In the genomic region with DNA sequence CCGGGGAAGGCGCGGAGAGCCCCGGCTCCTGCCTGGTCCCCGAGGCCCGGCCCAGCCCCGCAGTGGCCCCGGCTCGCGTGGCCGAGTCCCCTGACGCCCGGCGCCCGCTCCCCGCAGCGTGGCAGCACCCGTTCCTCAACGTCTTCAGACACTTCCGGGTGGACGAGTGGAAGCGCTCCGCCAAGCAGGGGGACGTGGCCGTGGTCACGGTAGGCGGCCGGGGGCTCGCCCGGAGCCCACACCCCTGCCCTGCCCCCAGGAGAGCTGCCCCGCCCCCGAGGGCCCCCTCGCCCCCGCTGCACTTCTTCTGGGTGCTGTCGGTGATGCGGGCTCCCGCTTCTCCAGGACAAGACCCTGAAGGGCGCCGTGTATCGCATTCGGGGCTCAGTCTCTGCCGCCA, we compare ENCODE assay signal across 8 cellular contexts. TPM values are rescaled to one million over a fixed set of nuclear protein-coding genes. Genes with fewer than 3 reads are reported as not detected.
DNase-seq lines count a peak whose midpoint lies in the region; ATAC-seq and TF ChIP-seq lines count a peak whose summit lies in the region.

No MANE protein-coding gene starts in this region.

- no peak overlapping the region for H2BK20ac ChIP-seq in IMR-90 (ENCODE audit: low read depth, low read length)

- intact Hi-C loops in IMR-90 (cut with micrococcal nuclease), result no loop called here
- intact Hi-C loops in body of pancreas (cut with DNase I), result no loop called here

- peaks cover 15% of the 10 kb centered on the region for H3K9me1 ChIP-seq in IMR-90 (ENCODE audit: insufficient read depth, low read length)

- no peak overlapping the region for H4K91ac ChIP-seq in IMR-90 (ENCODE audit: insufficient read depth, low read depth, low read length)

- H3K4ac ChIP-seq in IMR-90 (ENCODE audit: low read depth, low read length) (peak overlapping the region; percentile 75; the same call in 1 of the 2 replicates), mesendoderm (ENCODE audit: low read depth, low read length) (peak overlapping the region; percentile 11)

- H2BK120ac ChIP-seq in IMR-90 (ENCODE audit: low read depth, low read length) (no peak overlapping the region), mesendoderm (ENCODE audit: low read depth, low read length) (no peak overlapping the region)

- 0% methylated on average over 31 of the region's 42 CpGs; no CpG with 5 or more reads in 1 of the 2 experiments for WGBS in IMR-90 (ENCODE audit: extremely low coverage in 2 of 2, insufficient read length in 1 of 2), 2 experiments
- WGBS in body of pancreas, 2 donors, result 4 to 21% methylated on average over 8 to 41 of the region's 42 CpGs
- WGBS in mesendoderm (ENCODE audit: extremely low coverage, insufficient coverage, low lambda C conversion rate), result no CpG with 5 or more reads among the region's 42 CpGs

- H2AK5ac ChIP-seq in IMR-90 (ENCODE audit: low read depth, low read length), result 0 out of 2 replicates have a peak overlapping the region, but pooled peaks have one; percentile 50
- H2AK5ac ChIP-seq in mesendoderm (ENCODE audit: low read length), result no peak overlapping the region

- peak overlapping the region; percentile 59 for H3K4me3 ChIP-seq in IMR-90 (ENCODE audit: insufficient read depth, low read depth, low read length)
- H3K4me3 ChIP-seq in body of pancreas, result peak overlapping the region; percentile 37 to 70
- peak overlapping the region; percentile 43 for H3K4me3 ChIP-seq in mesendoderm (ENCODE audit: low read length)

- ATAC-seq in GM18519 (IDR thresholded peaks at IDR 0.05; ENCODE audit: low FRiP score, unreplicated experiment) (peak; percentile 7), IMR-90 (ENCODE audit: low read depth) (peak; percentile 30), body of pancreas (no peak), GM19395 (IDR thresholded peaks at IDR 0.05; ENCODE audit: unreplicated experiment) (no peak)

- in situ Hi-C loops in IMR-90 (cut with MboI; ENCODE audit: low sequenced_read_pairs), result loop anchor here (10.0 kb wide), 1 partner anchor 255 kb away; the partner anchor contains the start of gene NME4

- peaks cover 10 to 42% of the 10 kb centered on the region in 2 experiments; a peak in 3 of 4 replicates for H3K79me1 ChIP-seq in IMR-90 (ENCODE audit: low read depth in 1 of 2, low read length in 2 of 2)
- no peaks in the 10 kb centered on the region for H3K79me1 ChIP-seq in mesendoderm (ENCODE audit: low read length)

- peak overlapping the region; percentile 70 for H3K9ac ChIP-seq in IMR-90 (ENCODE audit: low read depth, low read length)
- peak overlapping the region; percentile 80 for H3K9ac ChIP-seq in mesendoderm (ENCODE audit: low read length)

- H3K14ac ChIP-seq in IMR-90 (replicated peaks; ENCODE audit: low read depth, low read length), result 0 out of 2 replicates have a peak overlapping the region, but pooled peaks have one; percentile 66

- H3K18ac ChIP-seq in IMR-90 (ENCODE audit: low read depth, low read length) (no peak overlapping the region), mesendoderm (ENCODE audit: low read length) (peak overlapping the region; percentile 8)

- H3K27ac ChIP-seq in 22Rv1 (peak overlapping the region; percentile 96), IMR-90 (ENCODE audit: insufficient read depth, low read length) (peak overlapping the region; percentile 46; the same call in 1 of the 2 replicates), body of pancreas (peak overlapping the region in 3 of 4 donors; percentile 95 to 96 (median 95)), mesendoderm (ENCODE audit: low read depth, low read length) (no peak overlapping the region)

- no peaks in the 10 kb centered on the region for H3K79me2 ChIP-seq in mesendoderm (ENCODE audit: control insufficient read depth, insufficient read depth, low read length)

- TF ChIP-seq POLR2A in IMR-90 (IDR thresholded peaks at IDR 0.05; ENCODE audit: low read depth, low read length), result no peak
- TF ChIP-seq POLR2A in body of pancreas (IDR thresholded peaks at IDR 0.05), result no peak

- no peak overlapping the region for H2BK5ac ChIP-seq in IMR-90 (ENCODE audit: low read depth, low read length, poor library complexity, severe bottlenecking)
- no peak overlapping the region for H2BK5ac ChIP-seq in mesendoderm (ENCODE audit: low read length)

- 0 out of 2 replicates have a peak overlapping the region, but pooled peaks have one; percentile 68 for H4K5ac ChIP-seq in IMR-90 (ENCODE audit: low read depth, low read length)
- H4K5ac ChIP-seq in mesendoderm (ENCODE audit: low read length), result no peak overlapping the region

- POLR2A ChIA-PET in IMR-90 (lab: Charles Lee; ENCODE audit: unreplicated experiment), result no interaction called here

- TF ChIP-seq CTCF in 22Rv1 (IDR thresholded peaks at IDR 0.05) (no peak), IMR-90 (conservative IDR thresholded peaks at IDR 0.05; ENCODE audit: low read depth, low read length) (no peak), body of pancreas (IDR thresholded peaks at IDR 0.05) (no peak)

- no peaks in the 10 kb centered on the region for H4K20me1 ChIP-seq in IMR-90 (ENCODE audit: insufficient read depth, low read length)

- no peak for DNase-seq in IMR-90
- DNase-seq in body of pancreas, result no peak
- DNase-seq in mesendoderm, result no peak
- DNase-seq in mucosa of gallbladder (ENCODE audit: low spot score), result no peak
- DNase-seq in ureter (ENCODE audit: low spot score), result no peak

- H3K56ac ChIP-seq in IMR-90 (ENCODE audit: extremely low read depth, insufficient read depth, low read length) (no peak overlapping the region), mesendoderm (ENCODE audit: low read length) (peak overlapping the region; percentile 83)

- H3K23ac ChIP-seq in IMR-90 (ENCODE audit: low read depth, low read length) (no peak overlapping the region), mesendoderm (ENCODE audit: low read length) (no peak overlapping the region)

- dilution Hi-C loops in IMR-90 (cut with HindIII; ENCODE audit: low sequenced_read_pairs, unreplicated experiment), result no loop called here

- H3K9me3 ChIP-seq in IMR-90 (ENCODE audit: control insufficient read depth, insufficient read depth, low read length), result no peaks in the 10 kb centered on the region
- no peaks in the 10 kb centered on the region for H3K9me3 ChIP-seq in body of pancreas

- no peak for TF ChIP-seq RAD21 in IMR-90 (IDR thresholded peaks at IDR 0.05; ENCODE audit: low read length)

- no peaks in the 10 kb centered on the region for H3K27me3 ChIP-seq in IMR-90 (ENCODE audit: control insufficient read depth, insufficient read depth, low read length)
- no peaks in the 10 kb centered on the region for H3K27me3 ChIP-seq in body of pancreas
- H3K27me3 ChIP-seq in mesendoderm (ENCODE audit: insufficient read depth, low read length, poor library complexity), result no peaks in the 10 kb centered on the region

- no TSS peak for BruUV-seq in IMR-90 (replicated peaks; lab: Mats Ljungman, UMichigan)

- peak overlapping the region; percentile 98 for H2AK9ac ChIP-seq in IMR-90 (replicated peaks; ENCODE audit: low read depth, low read length, poor library complexity)

- peaks cover 14% of the 10 kb centered on the region for H3K4me1 ChIP-seq in IMR-90 (ENCODE audit: control insufficient read depth, insufficient read depth, low read length)
- peaks cover 58% of the 10 kb centered on the region for H3K4me1 ChIP-seq in body of pancreas
- no peaks in the 10 kb centered on the region for H3K4me1 ChIP-seq in mesendoderm (ENCODE audit: control insufficient read depth, low read depth, low read length)

- H2AFZ ChIP-seq in IMR-90 (replicated peaks; ENCODE audit: low read length, poor library complexity), result peak overlapping the region; percentile 96

- peak overlapping the region; percentile 77 for H3K4me2 ChIP-seq in IMR-90 (ENCODE audit: low read depth, low read length)
- H3K4me2 ChIP-seq in mesendoderm (ENCODE audit: low read length), result peak overlapping the region; percentile 67

- H4K8ac ChIP-seq in IMR-90 (ENCODE audit: low read depth in 2 of 2, low read length in 2 of 2) (peak overlapping the region in 1 of 2 experiments; percentile 77; a peak in 1 of 4 replicates), mesendoderm (ENCODE audit: low read depth, low read length) (peak overlapping the region; percentile 16)

- CTCF ChIA-PET in IMR-90 (lab: Yijun Ruan, JAX), result no interaction called here

- H3K36me3 ChIP-seq in IMR-90 (ENCODE audit: control insufficient read depth, insufficient read depth, low read length) (peaks cover 3% of the 10 kb centered on the region; the same call in 1 of the 2 replicates), body of pancreas (replicated peaks in 1 of 2; ENCODE audit: insufficient read depth in 1 of 2, low read depth in 2 of 2) (no peaks in the 10 kb centered on the region), mesendoderm (ENCODE audit: control insufficient read depth, insufficient read depth, low read length) (no peaks in the 10 kb centered on the region)

- H2BK15ac ChIP-seq in IMR-90 (ENCODE audit: low read depth, low read length) (no peak overlapping the region), mesendoderm (replicated peaks; ENCODE audit: low read depth) (no peak overlapping the region)

RNA-seq across cellular contexts. Expression of gene WDR90, which starts 0.5 kb away (rescaled TPM):
- 1.4 and 1.7 TPM in 2 replicates for total RNA-seq in IMR-90 (2012; rRNA removed)
- 18.7 and 21.7 TPM in 2 replicates for polyA plus RNA-seq in IMR-90 (2012; rRNA removed)
- polyA plus RNA-seq in IMR-90 (2012; cell fraction: cytosol; rRNA removed), result 7.5 and 8.1 TPM in 2 replicates
- polyA plus RNA-seq in IMR-90 (2012; cell fraction: nucleus; rRNA removed; ENCODE audit: low replicate concordance), result 118 and 402 TPM in 2 replicates
- 100 to 1,000 TPM in 1 of 2 donors, 10 to 100 TPM in 1; 15.8 to 111 TPM for total RNA-seq in body of pancreas
- polyA plus RNA-seq in mesendoderm (2013, experiment 1 of 2), result 17.0 TPM
- polyA plus RNA-seq in mesendoderm (2013, experiment 2 of 2), result 19.7 TPM
- total RNA-seq in mucosa of gallbladder, result 62.4 TPM
- total RNA-seq in ureter, result 53.3 TPM

RNA-seq across cellular contexts. Expression of gene MCRIP2, which starts 8.0 kb away (rescaled TPM):
- total RNA-seq in IMR-90 (2012; rRNA removed) (6.3 and 8.6 TPM in 2 replicates), body of pancreas (10 to 100 TPM; 41.2 to 47.5 TPM), mucosa of gallbladder (67.6 TPM), ureter (40.4 TPM)
- 19.6 and 27.9 TPM in 2 replicates for polyA plus RNA-seq in IMR-90 (2012; rRNA removed)
- 25.3 and 26.7 TPM in 2 replicates for polyA plus RNA-seq in IMR-90 (2012; cell fraction: cytosol; rRNA removed)
- 21.2 and 46.6 TPM in 2 replicates for polyA plus RNA-seq in IMR-90 (2012; cell fraction: nucleus; rRNA removed; ENCODE audit: low replicate concordance)
- 18.4 TPM for polyA plus RNA-seq in mesendoderm (2013, experiment 1 of 2)
- polyA plus RNA-seq in mesendoderm (2013, experiment 2 of 2), result 18.9 TPM

RNA-seq across cellular contexts. Expression of gene METTL26, which starts 13.5 kb away (rescaled TPM):
- 40.8 and 46.8 TPM in 2 replicates for total RNA-seq in IMR-90 (2012; rRNA removed)
- polyA plus RNA-seq in IMR-90 (2012; rRNA removed), result 128 and 184 TPM in 2 replicates
- polyA plus RNA-seq in IMR-90 (2012; cell fraction: cytosol; rRNA removed), result 259 and 357 TPM in 2 replicates
- 117 and 422 TPM in 2 replicates for polyA plus RNA-seq in IMR-90 (2012; cell fraction: nucleus; rRNA removed; ENCODE audit: low replicate concordance)
- total RNA-seq in body of pancreas, result 100 to 1,000 TPM in 1 of 2 donors, 10 to 100 TPM in 1; 76.8 to 115 TPM
- polyA plus RNA-seq in mesendoderm (2013, experiment 1 of 2), result 75.3 TPM
- 76.8 TPM for polyA plus RNA-seq in mesendoderm (2013, experiment 2 of 2)
- 69.3 TPM for total RNA-seq in mucosa of gallbladder
- 48.3 TPM for total RNA-seq in ureter

RNA-seq across cellular contexts. Expression of gene RHOT2, which starts 18.3 kb away (rescaled TPM):
- 20.0 and 20.3 TPM in 2 replicates for total RNA-seq in IMR-90 (2012; rRNA removed)
- polyA plus RNA-seq in IMR-90 (2012; rRNA removed), result 181 and 228 TPM in 2 replicates
- 70.1 and 99.5 TPM in 2 replicates for polyA plus RNA-seq in IMR-90 (2012; cell fraction: cytosol; rRNA removed)
- 1,124 and 3,095 TPM in 2 replicates for polyA plus RNA-seq in IMR-90 (2012; cell fraction: nucleus; rRNA removed; ENCODE audit: low replicate concordance)
- total RNA-seq in body of pancreas, result 10 to 100 TPM; 65.6 to 89.0 TPM
- 74.0 TPM for polyA plus RNA-seq in mesendoderm (2013, experiment 1 of 2)
- polyA plus RNA-seq in mesendoderm (2013, experiment 2 of 2), result 70.5 TPM
- total RNA-seq in mucosa of gallbladder, result 125 TPM
- 129 TPM for total RNA-seq in ureter

RNA-seq across cellular contexts. Expression of gene WFIKKN1, which starts 18.9 kb away (rescaled TPM):
- total RNA-seq in IMR-90 (2012; rRNA removed) (not detected in 2 replicates), body of pancreas (1 to 10 TPM; 3.9 to 5.6 TPM), mucosa of gallbladder (1.7 TPM), ureter (0.65 TPM)
- 0.10 and 0.23 TPM in 2 replicates for polyA plus RNA-seq in IMR-90 (2012; rRNA removed)
- 0.08 and 0.24 TPM in 2 replicates for polyA plus RNA-seq in IMR-90 (2012; cell fraction: cytosol; rRNA removed)
- 0.44 and 2.5 TPM in 2 replicates for polyA plus RNA-seq in IMR-90 (2012; cell fraction: nucleus; rRNA removed; ENCODE audit: low replicate concordance)
- polyA plus RNA-seq in mesendoderm (2013, experiment 1 of 2), result 1.7 TPM
- polyA plus RNA-seq in mesendoderm (2013, experiment 2 of 2), result 1.7 TPM

Comparison
In these comparisons a context has a peak if more than half of its experiments do, and no peak if none do; other contexts are left out.
1. ATAC-seq: peak in GM18519 (single experiment) and IMR-90 (single experiment); none in body of pancreas (single experiment) and GM19395 (single experiment).
2. Peak in every context shown above with its lines, with median percentiles within 50 percentile points of each other: H3K4me3 ChIP-seq.